Comparison of ENCODE assay signal across 25 cellular contexts in genomic region chrX:133151320-133151719, GRCh38. TPM values are rescaled to one million over a fixed set of nuclear protein-coding genes. Genes with fewer than 3 reads are reported as not detected.
DNase-seq lines count a peak whose midpoint lies in the region; ATAC-seq and TF ChIP-seq lines count a peak whose summit lies in the region.
"Had no signal": no experiment of that assay in that cellular context is flagged by ENCODE, and none has a peak within 500 bp of the region (broad histone marks: within the 10 kb centered on the region; RNA-seq: fewer than 3 reads in every experiment).

No MANE protein-coding gene starts in this region.

- in situ Hi-C loops in GM23248 (cut with MboI) = no loop called here

- H3K27me3 Mint-ChIP-seq in CD14-positive monocyte (ENCODE audit: low read depth in 3 of 3) = no peaks in the 10 kb centered on the region
- no peaks in the 10 kb centered on the region for H3K27me3 Mint-ChIP-seq in naive thymus-derived CD4-positive, alpha-beta T cell
- H3K27me3 Mint-ChIP-seq: brain; stimulated activated naive CD8-positive, alpha-beta T cell treated with anti-CD3 and anti-CD28 coated beads, Interleukin-15, amount 100 ng/mL, for 72 hours had no signal

- ATAC-seq in left colon = peak; percentile 97
- ATAC-seq in GM18520 (IDR thresholded peaks at IDR 0.05; ENCODE audit: unreplicated experiment) = no peak
- no peak for ATAC-seq in naive thymus-derived CD4-positive, alpha-beta T cell
- ATAC-seq: activated naive CD4-positive, alpha-beta T cell treated with anti-CD3 and anti-CD28 coated beads, Interleukin-2, amount 50 U/mL, for 72 hours; activated T-cell treated with anti-CD3 and anti-CD28 coated beads, Interleukin-2, amount 50 U/mL, for 4 hours; heart left ventricle; sciatic nerve; stimulated activated naive CD8-positive, alpha-beta T cell treated with anti-CD3 and anti-CD28 coated beads, Interleukin-15, amount 100 ng/mL, for 72 hours had no signal

- no peak overlapping the region for H3K4me2 ChIP-seq in GM23248 (ENCODE audit: unreplicated experiment)

- H3K9me3 ChIP-seq in GM23248 (ENCODE audit: low read depth) (no peaks in the 10 kb centered on the region), adipocyte (ENCODE audit: control insufficient read depth, low read length) (peaks cover 19% of the 10 kb centered on the region)
- H3K9me3 ChIP-seq in naive thymus-derived CD4-positive, alpha-beta T cell (ENCODE audit: control insufficient read depth in 2 of 3, low read length in 3 of 3) = no peaks in the 10 kb centered on the region
- H3K9me3 ChIP-seq: esophagus squamous epithelium had no signal

- no peak overlapping the region for H3K27ac Mint-ChIP-seq in CD14-positive monocyte
- H3K27ac Mint-ChIP-seq in naive thymus-derived CD4-positive, alpha-beta T cell = no peak overlapping the region
- H3K27ac Mint-ChIP-seq: activated naive CD4-positive, alpha-beta T cell treated with anti-CD3 and anti-CD28 coated beads, Interleukin-2, amount 50 U/mL, for 72 hours; brain; stimulated activated naive CD8-positive, alpha-beta T cell treated with anti-CD3 and anti-CD28 coated beads, Interleukin-15, amount 100 ng/mL, for 72 hours had no signal

- H3K27ac ChIP-seq in GM23248 = no peak overlapping the region
- H3K27ac ChIP-seq in naive thymus-derived CD4-positive, alpha-beta T cell (ENCODE audit: low read depth, low read length) = no peak overlapping the region
- H3K27ac ChIP-seq: dorsolateral prefrontal cortex, esophagus squamous epithelium, heart left ventricle, VCaP had no signal

- TF ChIP-seq CTCF in AG10803 (conservative IDR thresholded peaks at IDR 0.05; ENCODE audit: low read length) (no peak), CD14-positive monocyte (IDR thresholded peaks at IDR 0.05) (no peak)

- DNase-seq in AG10803 (ENCODE audit: low read depth) = peak; percentile 1
- DNase-seq in GM23248 = peak; percentile 14
- DNase-seq in adipocyte (ENCODE audit: low read depth) = peak; percentile 57
- DNase-seq in left colon = peak; percentile 13 to 48
- DNase-seq in CD14-positive monocyte (ENCODE audit: low spot score) = no peak
- no peak for DNase-seq in naive thymus-derived CD4-positive, alpha-beta T cell
- DNase-seq in NCI-H2029 (lab: John Stamatoyannopoulos, UW) = no peak
- DNase-seq: activated CD4-positive, alpha-beta T cell treated with anti-CD3 and anti-CD28 coated beads, Interleukin-2, amount 50 U/mL, for 4 hours; activated T-cell treated with anti-CD3 and anti-CD28 coated beads, Interleukin-2, amount 50 U/mL, for 4 hours; dorsolateral prefrontal cortex; esophagus squamous epithelium; H7; heart left ventricle; NK-92 treated with Interleukin-12 subunit alpha and Interleukin-12 subunit beta, amount 100 ng/mL, for 24 hours; occipital lobe; Right ventricle myocardium superior; stimulated activated naive CD8-positive, alpha-beta T cell treated with anti-CD3 and anti-CD28 coated beads, Interleukin-15, amount 100 ng/mL, for 72 hours; T-helper 1 cell had no signal

- no peak overlapping the region for H2AFZ ChIP-seq in GM23248

- H3K79me2 ChIP-seq in GM23248 (ENCODE audit: insufficient read depth) = no peaks in the 10 kb centered on the region

- no peak overlapping the region for H3K4me3 Mint-ChIP-seq in CD14-positive monocyte
- no peak overlapping the region for H3K4me3 Mint-ChIP-seq in naive thymus-derived CD4-positive, alpha-beta T cell
- H3K4me3 Mint-ChIP-seq: activated T-cell treated with anti-CD3 and anti-CD28 coated beads, Interleukin-2, amount 50 U/mL, for 4 hours; brain; stimulated activated naive CD8-positive, alpha-beta T cell treated with anti-CD3 and anti-CD28 coated beads, Interleukin-15, amount 100 ng/mL, for 72 hours had no signal

- no peak overlapping the region for H3K9ac ChIP-seq in GM23248
- no peak overlapping the region for H3K9ac ChIP-seq in adipocyte (ENCODE audit: low read length)

- H3K36me3 Mint-ChIP-seq in CD14-positive monocyte = no peaks in the 10 kb centered on the region
- H3K36me3 Mint-ChIP-seq in naive thymus-derived CD4-positive, alpha-beta T cell = peaks cover 0 to 5% (median 0%) of the 10 kb centered on the region in 5 donors
- H3K36me3 Mint-ChIP-seq: activated naive CD4-positive, alpha-beta T cell treated with anti-CD3 and anti-CD28 coated beads, Interleukin-2, amount 50 U/mL, for 72 hours had no signal

- H3K36me3 ChIP-seq in GM23248 (ENCODE audit: low read depth) = no peaks in the 10 kb centered on the region
- no peaks in the 10 kb centered on the region for H3K36me3 ChIP-seq in adipocyte (ENCODE audit: control insufficient read depth, insufficient read depth, low read length, severe bottlenecking)
- no peaks in the 10 kb centered on the region for H3K36me3 ChIP-seq in naive thymus-derived CD4-positive, alpha-beta T cell (ENCODE audit: control insufficient read depth in 2 of 3, insufficient read depth in 3 of 3, low read length in 3 of 3)
- H3K36me3 ChIP-seq: esophagus squamous epithelium, heart left ventricle had no signal

- no peaks in the 10 kb centered on the region for H4K20me1 ChIP-seq in GM23248 (ENCODE audit: insufficient read depth)

- POLR2A ChIA-PET in naive thymus-derived CD4-positive, alpha-beta T cell (lab: Charles Lee) = no interaction called here

- H3K4me1 Mint-ChIP-seq in CD14-positive monocyte = no peaks in the 10 kb centered on the region
- H3K4me1 Mint-ChIP-seq in naive thymus-derived CD4-positive, alpha-beta T cell = no peaks in the 10 kb centered on the region
- H3K4me1 Mint-ChIP-seq: stimulated activated naive CD8-positive, alpha-beta T cell treated with anti-CD3 and anti-CD28 coated beads, Interleukin-15, amount 100 ng/mL, for 72 hours had no signal

- H3F3A ChIP-seq in GM23248 (ENCODE audit: insufficient read depth) = no peaks in the 10 kb centered on the region

- no peak overlapping the region for H3K4me3 ChIP-seq in AG10803 (ENCODE audit: low read length)
- H3K4me3 ChIP-seq in GM23248 = no peak overlapping the region
- H3K4me3 ChIP-seq in adipocyte (ENCODE audit: low read length) = no peak overlapping the region
- H3K4me3 ChIP-seq in naive thymus-derived CD4-positive, alpha-beta T cell (ENCODE audit: low read length) = no peak overlapping the region
- H3K4me3 ChIP-seq: dorsolateral prefrontal cortex, esophagus squamous epithelium, heart left ventricle had no signal

- 17 to 21% methylated on average over 1 of the region's 1 CpG for WGBS in GM23248 (ENCODE audit: low coverage in 1 of 2, low lambda C conversion rate in 2 of 2, missing lambda C conversion rate in 2 of 2), 2 experiments

- CTCF ChIA-PET in naive thymus-derived CD4-positive, alpha-beta T cell (lab: Charles Lee) = no interaction called here

- intact Hi-C loops in left colon (cut with DNase I, micrococcal nuclease) = no loop called here
- intact Hi-C loops in CD14-positive monocyte (cut with micrococcal nuclease) = no loop called here
- intact Hi-C loops in naive thymus-derived CD4-positive, alpha-beta T cell (cut with micrococcal nuclease) = no loop called here

- H3K27me3 ChIP-seq in GM23248 (replicated peaks; ENCODE audit: insufficient read depth) (no peaks in the 10 kb centered on the region), adipocyte (replicated peaks; ENCODE audit: control insufficient read depth, insufficient read depth, low read length) (peaks cover 13% of the 10 kb centered on the region)
- H3K27me3 ChIP-seq in naive thymus-derived CD4-positive, alpha-beta T cell (ENCODE audit: control insufficient read depth in 2 of 2, insufficient read depth in 2 of 2, low read length in 2 of 2) = no peaks in the 10 kb centered on the region
- H3K27me3 ChIP-seq: esophagus squamous epithelium, heart left ventricle had no signal

- no peaks in the 10 kb centered on the region for H3K9me2 ChIP-seq in GM23248 (ENCODE audit: insufficient read depth)

- peaks cover 0 to 7% (median 3%) of the 10 kb centered on the region in 7 donors for H3K9me3 Mint-ChIP-seq in CD14-positive monocyte
- peaks cover 0 to 6% (median 0%) of the 10 kb centered on the region in 11 donors for H3K9me3 Mint-ChIP-seq in naive thymus-derived CD4-positive, alpha-beta T cell
- H3K9me3 Mint-ChIP-seq: activated naive CD4-positive, alpha-beta T cell treated with anti-CD3 and anti-CD28 coated beads, Interleukin-2, amount 50 U/mL, for 72 hours; activated T-cell treated with anti-CD3 and anti-CD28 coated beads, Interleukin-2, amount 50 U/mL, for 4 hours; stimulated activated naive CD8-positive, alpha-beta T cell treated with anti-CD3 and anti-CD28 coated beads, Interleukin-15, amount 100 ng/mL, for 72 hours had no signal

- H3K4me1 ChIP-seq in GM23248 (ENCODE audit: insufficient read depth) (no peaks in the 10 kb centered on the region), adipocyte (ENCODE audit: control insufficient read depth, insufficient read depth, low read length) (no peaks in the 10 kb centered on the region)
- H3K4me1 ChIP-seq in naive thymus-derived CD4-positive, alpha-beta T cell (ENCODE audit: control insufficient read depth in 2 of 2, insufficient read depth in 2 of 2, low read length in 2 of 2) = no peaks in the 10 kb centered on the region
- H3K4me1 ChIP-seq: esophagus squamous epithelium, heart left ventricle had no signal

RNA-seq across cellular contexts. Expression of gene USP26, which starts 54.4 kb away (rescaled TPM):
- not detected in 2 replicates for total RNA-seq in GM23248 (2014; rRNA removed; shearing (Covaris generic))
- not detected in 2 replicates for polyA plus RNA-seq in GM23248 (2016; fragmentation: Nextera tagmentation; extraction: Ambion mirVana)
- total RNA-seq in left colon = not detected
- polyA plus RNA-seq in CD14-positive monocyte = not detected
- total RNA-seq in naive thymus-derived CD4-positive, alpha-beta T cell = not detected
- polyA plus RNA-seq in naive thymus-derived CD4-positive, alpha-beta T cell = not detected
- total RNA-seq: activated naive CD4-positive, alpha-beta T cell treated with anti-CD3 and anti-CD28 coated beads, Interleukin-2, amount 50 U/mL, for 72 hours; activated T-cell treated with anti-CD3 and anti-CD28 coated beads, Interleukin-2, amount 50 U/mL, for 4 hours; esophagus squamous epithelium; H7; heart left ventricle; MCF 10A; occipital lobe; Right ventricle myocardium superior; sciatic nerve; urinary bladder had no signal
- polyA plus RNA-seq: heart left ventricle, urinary bladder had no signal

Comparison
In these comparisons a context has a peak if more than half of its experiments do, and no peak if none do; other contexts are left out.
1. DNase-seq: peak in AG10803 (single experiment), GM23248 (single experiment), adipocyte (single experiment) and left colon (2 of 2); none in CD14-positive monocyte (single experiment), naive thymus-derived CD4-positive, alpha-beta T cell (0 of 9) and NCI-H2029 (single experiment).